In the genomic region with DNA sequence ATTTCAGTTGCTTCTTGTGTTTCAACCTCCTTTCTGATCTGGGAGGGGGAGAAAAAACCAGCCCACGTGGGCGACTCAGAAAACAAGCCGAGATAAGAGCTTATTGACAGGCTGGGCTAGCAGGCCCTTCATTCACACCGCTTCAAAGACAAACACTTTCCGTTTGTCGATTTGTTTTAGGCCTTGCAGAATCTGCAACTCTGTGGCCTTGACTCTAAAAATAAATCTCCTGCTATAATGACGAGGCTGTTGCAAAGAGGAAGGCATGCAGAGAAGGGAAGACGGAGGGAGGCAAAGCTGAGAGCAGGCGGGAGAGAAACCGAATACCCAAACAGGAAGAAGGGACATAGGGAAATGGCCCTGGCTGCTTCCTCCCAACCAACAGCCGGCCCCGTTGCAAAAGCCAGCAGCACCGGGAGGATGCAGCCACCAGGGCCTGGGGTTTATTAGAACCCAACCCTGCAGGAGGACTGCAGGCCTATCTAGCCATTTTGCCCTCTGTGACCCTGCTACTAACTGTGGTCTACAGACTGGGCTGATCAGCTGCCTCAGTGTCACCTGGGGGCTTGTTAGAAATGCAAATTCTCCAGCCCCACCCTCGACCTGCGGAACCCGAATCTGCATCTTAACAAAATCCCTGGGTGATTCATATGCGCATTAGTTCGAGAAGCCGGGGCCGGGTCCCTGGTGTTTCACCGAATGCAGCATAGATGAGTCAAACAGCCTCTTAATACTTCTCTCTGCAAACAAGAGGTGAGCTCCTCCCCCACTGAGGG, we compare ENCODE assay signal across 1 cellular context.
TF ChIP-seq lines count a peak whose summit lies in the region.

No MANE protein-coding gene starts in this region.

TF ChIP-seq in K562, 482 proteins besides CTCF, POLR2A, EP300 and RAD21 (continued from another document and continues in another):
- TF ChIP-seq, protein P1, sequence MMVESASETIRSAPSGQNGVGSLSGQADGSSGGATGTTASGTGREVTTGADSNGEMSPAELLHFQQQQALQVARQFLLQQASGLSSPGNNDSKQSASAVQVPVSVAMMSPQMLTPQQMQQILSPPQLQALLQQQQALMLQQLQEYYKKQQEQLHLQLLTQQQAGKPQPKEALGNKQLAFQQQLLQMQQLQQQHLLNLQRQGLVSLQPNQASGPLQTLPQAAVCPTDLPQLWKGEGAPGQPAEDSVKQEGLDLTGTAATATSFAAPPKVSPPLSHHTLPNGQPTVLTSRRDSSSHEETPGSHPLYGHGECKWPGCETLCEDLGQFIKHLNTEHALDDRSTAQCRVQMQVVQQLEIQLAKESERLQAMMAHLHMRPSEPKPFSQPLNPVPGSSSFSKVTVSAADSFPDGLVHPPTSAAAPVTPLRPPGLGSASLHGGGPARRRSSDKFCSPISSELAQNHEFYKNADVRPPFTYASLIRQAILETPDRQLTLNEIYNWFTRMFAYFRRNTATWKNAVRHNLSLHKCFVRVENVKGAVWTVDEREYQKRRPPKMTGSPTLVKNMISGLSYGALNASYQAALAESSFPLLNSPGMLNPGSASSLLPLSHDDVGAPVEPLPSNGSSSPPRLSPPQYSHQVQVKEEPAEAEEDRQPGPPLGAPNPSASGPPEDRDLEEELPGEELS (CRISPR knock-in tag; IDR thresholded peaks at IDR 0.05; ENCODE audit: borderline replicate concordance), result no peak
- TF ChIP-seq PHB2 (IDR thresholded peaks at IDR 0.05; ENCODE audit: low read depth) (no peak), SMARCE1 (IDR thresholded peaks at IDR 0.05) (no peak), DPF2 (IDR thresholded peaks at IDR 0.05) (no peak), TARDBP (IDR thresholded peaks at IDR 0.05) (no peak), MEIS2 (IDR thresholded peaks at IDR 0.05; ENCODE audit: partially characterized antibody) (peak; percentile 29), CEBPB (tag; IDR thresholded peaks at IDR 0.05) (no peak), BRD4 (IDR thresholded peaks at IDR 0.05) (0 out of 2 replicates have a peak, but pooled peaks have one; percentile 42), ZNF324 (CRISPR knock-in tag; IDR thresholded peaks at IDR 0.05) (no peak), ELF1 (tag; IDR thresholded peaks at IDR 0.05) (peak; percentile 54; the same call in 1 of the 2 replicates), GTF2E2 (tag; IDR thresholded peaks at IDR 0.05) (no peak), ZNF143 (CRISPR knock-in tag; IDR thresholded peaks at IDR 0.05) (no peak), CBFB (CRISPR knock-in tag; IDR thresholded peaks at IDR 0.05) (no peak), U2AF1 (optimal IDR thresholded peaks at IDR 0.05; ENCODE audit: low read depth, low read length) (no peak), MTA1 (IDR thresholded peaks at IDR 0.05; ENCODE audit: borderline replicate concordance) (no peak), RNF2 (IDR thresholded peaks at IDR 0.05) (no peak), POLR2B (IDR thresholded peaks at IDR 0.05; ENCODE audit: low read depth, partially characterized antibody) (no peak), ZNF134 (CRISPR knock-in tag; conservative IDR thresholded peaks at IDR 0.05) (no peak), POU5F1 (IDR thresholded peaks at IDR 0.05; ENCODE audit: borderline replicate concordance, low read depth, low read length, partially characterized antibody) (no peak), SRSF7 (optimal IDR thresholded peaks at IDR 0.05; ENCODE audit: low read depth, low read length) (no peak), CREBBP (IDR thresholded peaks at IDR 0.05; ENCODE audit: low read depth, low read length) (no peak), EHMT2 (IDR thresholded peaks at IDR 0.05) (no peak), U2AF2 (optimal IDR thresholded peaks at IDR 0.05; ENCODE audit: low read depth, low read length) (no peak), SMAD3 (CRISPR knock-in tag; conservative IDR thresholded peaks at IDR 0.05) (no peak), TGIF2 (CRISPR knock-in tag; IDR thresholded peaks at IDR 0.05) (no peak), FOSL1 (tag; conservative IDR thresholded peaks at IDR 0.05) (peak; percentile 48), TAF9B (IDR thresholded peaks at IDR 0.05; ENCODE audit: partially characterized antibody) (no peak), BCOR (IDR thresholded peaks at IDR 0.05) (no peak), ZFP1 (CRISPR knock-in tag; IDR thresholded peaks at IDR 0.05) (no peak), RFX7 (CRISPR knock-in tag; IDR thresholded peaks at IDR 0.05) (no peak), PHTF2 (CRISPR knock-in tag; IDR thresholded peaks at IDR 0.05) (no peak), TAL1 (IDR thresholded peaks at IDR 0.05) (no peak), PPARD (CRISPR knock-in tag; IDR thresholded peaks at IDR 0.05) (no peak), ARID3B (CRISPR knock-in tag; IDR thresholded peaks at IDR 0.05; ENCODE audit: borderline replicate concordance) (no peak), HDAC3 (IDR thresholded peaks at IDR 0.05; ENCODE audit: borderline replicate concordance, partially characterized antibody) (no peak), EGR1 (conservative IDR thresholded peaks at IDR 0.05) (peak; percentile 58), RFX5 (IDR thresholded peaks at IDR 0.05; ENCODE audit: low read depth, low read length) (no peak), CTBP1 (IDR thresholded peaks at IDR 0.05; ENCODE audit: borderline replicate concordance) (no peak), ZNF695 (CRISPR knock-in tag; IDR thresholded peaks at IDR 0.05) (no peak), TFAM (CRISPR knock-in tag; conservative IDR thresholded peaks at IDR 0.05) (no peak), MEF2D (tag; conservative IDR thresholded peaks at IDR 0.05; ENCODE audit: low read depth) (no peak), ZNF133 (CRISPR knock-in tag; IDR thresholded peaks at IDR 0.05) (no peak)
- TF ChIP-seq, protein P2, sequence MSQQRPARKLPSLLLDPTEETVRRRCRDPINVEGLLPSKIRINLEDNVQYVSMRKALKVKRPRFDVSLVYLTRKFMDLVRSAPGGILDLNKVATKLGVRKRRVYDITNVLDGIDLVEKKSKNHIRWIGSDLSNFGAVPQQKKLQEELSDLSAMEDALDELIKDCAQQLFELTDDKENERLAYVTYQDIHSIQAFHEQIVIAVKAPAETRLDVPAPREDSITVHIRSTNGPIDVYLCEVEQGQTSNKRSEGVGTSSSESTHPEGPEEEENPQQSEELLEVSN (IDR thresholded peaks at IDR 0.05; ENCODE audit: borderline replicate concordance in 1 of 2, extremely low read depth in 1 of 2, insufficient read depth in 1 of 2, insufficient read length in 1 of 2, low read depth in 1 of 2, low read length in 1 of 2, poor library complexity in 1 of 2, severe bottlenecking in 1 of 2), result peak in 1 of 2 experiments; percentile 22
- TF ChIP-seq, protein P3, sequence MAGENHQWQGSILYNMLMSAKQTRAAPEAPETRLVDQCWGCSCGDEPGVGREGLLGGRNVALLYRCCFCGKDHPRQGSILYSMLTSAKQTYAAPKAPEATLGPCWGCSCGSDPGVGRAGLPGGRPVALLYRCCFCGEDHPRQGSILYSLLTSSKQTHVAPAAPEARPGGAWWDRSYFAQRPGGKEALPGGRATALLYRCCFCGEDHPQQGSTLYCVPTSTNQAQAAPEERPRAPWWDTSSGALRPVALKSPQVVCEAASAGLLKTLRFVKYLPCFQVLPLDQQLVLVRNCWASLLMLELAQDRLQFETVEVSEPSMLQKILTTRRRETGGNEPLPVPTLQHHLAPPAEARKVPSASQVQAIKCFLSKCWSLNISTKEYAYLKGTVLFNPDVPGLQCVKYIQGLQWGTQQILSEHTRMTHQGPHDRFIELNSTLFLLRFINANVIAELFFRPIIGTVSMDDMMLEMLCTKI (IDR thresholded peaks at IDR 0.05; ENCODE audit: partially characterized antibody), result no peak
- TF ChIP-seq, protein P4, sequence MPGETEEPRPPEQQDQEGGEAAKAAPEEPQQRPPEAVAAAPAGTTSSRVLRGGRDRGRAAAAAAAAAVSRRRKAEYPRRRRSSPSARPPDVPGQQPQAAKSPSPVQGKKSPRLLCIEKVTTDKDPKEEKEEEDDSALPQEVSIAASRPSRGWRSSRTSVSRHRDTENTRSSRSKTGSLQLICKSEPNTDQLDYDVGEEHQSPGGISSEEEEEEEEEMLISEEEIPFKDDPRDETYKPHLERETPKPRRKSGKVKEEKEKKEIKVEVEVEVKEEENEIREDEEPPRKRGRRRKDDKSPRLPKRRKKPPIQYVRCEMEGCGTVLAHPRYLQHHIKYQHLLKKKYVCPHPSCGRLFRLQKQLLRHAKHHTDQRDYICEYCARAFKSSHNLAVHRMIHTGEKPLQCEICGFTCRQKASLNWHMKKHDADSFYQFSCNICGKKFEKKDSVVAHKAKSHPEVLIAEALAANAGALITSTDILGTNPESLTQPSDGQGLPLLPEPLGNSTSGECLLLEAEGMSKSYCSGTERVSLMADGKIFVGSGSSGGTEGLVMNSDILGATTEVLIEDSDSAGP (CRISPR knock-in tag; IDR thresholded peaks at IDR 0.05), result no peak
- TF ChIP-seq, protein P5, sequence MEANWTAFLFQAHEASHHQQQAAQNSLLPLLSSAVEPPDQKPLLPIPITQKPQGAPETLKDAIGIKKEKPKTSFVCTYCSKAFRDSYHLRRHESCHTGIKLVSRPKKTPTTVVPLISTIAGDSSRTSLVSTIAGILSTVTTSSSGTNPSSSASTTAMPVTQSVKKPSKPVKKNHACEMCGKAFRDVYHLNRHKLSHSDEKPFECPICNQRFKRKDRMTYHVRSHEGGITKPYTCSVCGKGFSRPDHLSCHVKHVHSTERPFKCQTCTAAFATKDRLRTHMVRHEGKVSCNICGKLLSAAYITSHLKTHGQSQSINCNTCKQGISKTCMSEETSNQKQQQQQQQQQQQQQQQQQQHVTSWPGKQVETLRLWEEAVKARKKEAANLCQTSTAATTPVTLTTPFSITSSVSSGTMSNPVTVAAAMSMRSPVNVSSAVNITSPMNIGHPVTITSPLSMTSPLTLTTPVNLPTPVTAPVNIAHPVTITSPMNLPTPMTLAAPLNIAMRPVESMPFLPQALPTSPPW (CRISPR knock-in tag; IDR thresholded peaks at IDR 0.05), result peak; percentile 26; the same call in 1 of the 2 replicates
